Comparison of ENCODE assay signal across 11 cellular contexts in genomic region chr11:49206999-49207398, GRCh38. TPM values are rescaled to one million over a fixed set of nuclear protein-coding genes. Genes with fewer than 3 reads are reported as not detected.
"Had no signal": no experiment of that assay in that cellular context is flagged by ENCODE, and none has a peak within 500 bp of the region (broad histone marks: within the 10 kb centered on the region; RNA-seq: fewer than 3 reads in every experiment).

No MANE protein-coding gene starts in this region.

RNA-seq across cellular contexts. Expression of gene FOLH1, which starts 1.4 kb away (rescaled TPM):
- total RNA-seq: activated CD4-positive, alpha-beta T cell treated with anti-CD3 and anti-CD28 coated beads, Interleukin-2, amount 10 ng/mL, durations not matched to agents 24 days and 14 days; activated CD8-positive, alpha-beta memory T cell treated with anti-CD3 and anti-CD28 coated beads for 36 hours; activated CD8-positive, alpha-beta T cell treated with anti-CD3 and anti-CD28 coated beads for 36 hours; activated naive CD8-positive, alpha-beta T cell treated with anti-CD3 and anti-CD28 coated beads for 36 hours; activated T-cell treated with anti-CD3 and anti-CD28 coated beads, Interleukin-2, amount 50 U/mL, for 72 hours; activated T-helper 17 cell treated with anti-CD3 and anti-CD28 coated beads, Interleukin-2, amount 50 U/mL, for 72 hours; ascending aorta; NCI-H460; SJCRH30; T-helper 1 cell treated with Interleukin-12 subunit alpha and Interleukin-12 subunit beta and Interleukin-4 antibody, amounts not matched to agents 30 ng/mL and 1 ng/mL, for 36 hours; T-helper 2 cell treated with Interferon-gamma antibody and Interleukin-4, amounts not matched to agents 100 ng/mL and 5 ng/mL, for 36 hours had no signal
